ENCODE assay signal across 8 cellular contexts in genomic region chr16:67562918-67563707, GRCh38. TPM values are rescaled to one million over a fixed set of nuclear protein-coding genes. Genes with fewer than 3 reads are reported as not detected.
DNase-seq lines count a peak whose midpoint lies in the region; ATAC-seq and TF ChIP-seq lines count a peak whose summit lies in the region.

No MANE protein-coding gene starts in this region.

- peak overlapping the region; percentile 62 to 90 (median 67) for H3K4me3 ChIP-seq in mammary epithelial cell (replicated peaks in 1 of 3; ENCODE audit: insufficient read depth in 1 of 3, low read depth in 2 of 3, low read length in 3 of 3)

- H3K9me3 ChIP-seq in mammary epithelial cell (replicated peaks; ENCODE audit: insufficient read depth, low read length): no peaks in the 10 kb centered on the region

- CTCF ChIA-PET in mammary epithelial cell (lab: Charles Lee; ENCODE audit: low non-redundant PET): interaction anchor here (0.6 to 2.4 kb wide), 7 partner anchors 10 to 399 kb away, joined by 3 to 30 read pairs (median 11); partner anchors contain the start of genes ACD and CARMIL2

- H3K27ac ChIP-seq in mammary epithelial cell (ENCODE audit: insufficient read depth, low read depth, low read length): peak overlapping the region; percentile 71

- peak; percentile 77 for DNase-seq in ELF-1 (ENCODE audit: low read depth, low spot score)
- peak; percentile 36 for DNase-seq in HuH-7.5 (ENCODE audit: low spot score)
- DNase-seq in UCSD-AML1 (lab: John Stamatoyannopoulos, UW; ENCODE audit: unreplicated experiment): peak; percentile 68
- DNase-seq in mammary epithelial cell: peak; percentile 54
- peak; percentile 45 for DNase-seq in iris pigment epithelial cell (ENCODE audit: low read depth)
- DNase-seq in stimulated activated CD4-positive, alpha-beta T cell treated with anti-CD3 and anti-CD28 coated beads, Interleukin-12 subunit alpha, Interleukin-12 subunit beta, amount 100 ng/mL, for 4 hours: peak; percentile 47
- no peak for DNase-seq in NCI-H1694 treated with DMSO at 0.1 percent for 48 hours (lab: John Stamatoyannopoulos, UW)

- peaks cover 65% of the 10 kb centered on the region for H3K79me2 ChIP-seq in mammary epithelial cell (ENCODE audit: insufficient read depth, low read length)

- dilution Hi-C loops in mammary epithelial cell (cut with HindIII; ENCODE audit: low sequenced_read_pairs): no loop called here

- in situ Hi-C loops in mammary epithelial cell (cut with MboI; ENCODE audit: low sequenced_read_pairs in 2 of 2): loop anchor here (10.0 to 25.0 kb wide), 2 partner anchors 99 to 102 kb away; partner anchors contain the start of genes ACD (in 2 of the 2), C16orf86 (in 2 of the 2), ENKD1 (in 2 of the 2) and PARD6A (in 2 of the 2)

- peak overlapping the region; percentile 94 for H3K4me2 ChIP-seq in mammary epithelial cell (ENCODE audit: insufficient read depth, low read depth, low read length)

- H2AFZ ChIP-seq in mammary epithelial cell (ENCODE audit: low read depth, low read length): peak overlapping the region; percentile 66

- H3K36me3 ChIP-seq in mammary epithelial cell (ENCODE audit: insufficient read depth, low read length): no peaks in the 10 kb centered on the region

- WGBS in mammary epithelial cell (ENCODE audit: low coverage, missing lambda C conversion rate): 1% methylated on average over 34 of the region's 96 CpGs

- intact Hi-C loops in mammary epithelial cell (cut with micrococcal nuclease): loop anchor here (1.0 kb wide), 7 partner anchors 16 to 365 kb away; partner anchors contain the start of genes RANBP10 and TSNAXIP1

- peak in 1 of 2 donors; percentile 31 for TF ChIP-seq CTCF in mammary epithelial cell (conservative IDR thresholded peaks at IDR 0.05 in 1 of 2, IDR thresholded peaks at IDR 0.05 in 1 of 2; ENCODE audit: extremely low read depth in 1 of 2, insufficient read depth in 1 of 2, low read depth in 1 of 2, low read length in 2 of 2)

- no TSS peak for BruUV-seq in mammary epithelial cell (replicated peaks; lab: Mats Ljungman, UMichigan)

- H3K27me3 ChIP-seq in mammary epithelial cell (ENCODE audit: insufficient read depth, low read length): no peaks in the 10 kb centered on the region

- H3K4me1 ChIP-seq in mammary epithelial cell (ENCODE audit: insufficient read depth, low read length): peaks cover 20% of the 10 kb centered on the region

- H4K20me1 ChIP-seq in mammary epithelial cell (ENCODE audit: insufficient read depth, low read length): no peaks in the 10 kb centered on the region

- peak; percentile 8 for ATAC-seq in GM21447 (IDR thresholded peaks at IDR 0.05; ENCODE audit: unreplicated experiment)

- H3K9ac ChIP-seq in mammary epithelial cell (ENCODE audit: insufficient read depth, low read length): peak overlapping the region; percentile 78

RNA-seq across cellular contexts. Expression of gene CTCF, which starts 0.8 kb away (rescaled TPM):
- total RNA-seq in mammary epithelial cell: 10 to 100 TPM; 21.7 to 31.2 TPM
- 21.6 TPM for polyA plus RNA-seq in mammary epithelial cell
- polyA minus RNA-seq in mammary epithelial cell: 44.1 TPM

RNA-seq across cellular contexts. Expression of gene RIPOR1, which starts 34.5 kb away (rescaled TPM):
- 10 to 100 TPM; 35.3 to 64.8 TPM for total RNA-seq in mammary epithelial cell
- polyA plus RNA-seq in mammary epithelial cell: 15.3 TPM
- 47.3 TPM for polyA minus RNA-seq in mammary epithelial cell
